ENCODE assay signal across 27 cellular contexts in genomic region chr17:8234361-8235270, GRCh38.
"Had no signal": no experiment of that assay in that cellular context is flagged by ENCODE, and none has a peak within 500 bp of the region (broad histone marks: within the 10 kb centered on the region; RNA-seq: fewer than 3 reads in every experiment).

No MANE protein-coding gene starts in this region.

- DNase-seq: activated B cell treated with CpG ODN at 0.5 μM for 24 hours; activated CD4-positive, alpha-beta T cell treated with anti-CD3 and anti-CD28 coated beads for 36 hours; activated CD4-positive, alpha-beta T cell treated with anti-CD3 and anti-CD28 coated beads, Interleukin-2, amount 50 U/mL, for 4 hours; activated CD8-positive, alpha-beta memory T cell treated with anti-CD3 and anti-CD28 coated beads, Interleukin-2, amount 50 U/mL, for 48 hours; activated effector memory CD4-positive, alpha-beta T cell treated with Interleukin-2 at 50 U/mL for 16 hours; activated T-cell treated with anti-CD3 and anti-CD28 coated beads, Interleukin-2, amount 50 U/mL, for 72 hours; amniotic stem cell; cerebellar nuclear complex; endodermal cell; head of caudate nucleus; left lung; mammary epithelial cell; natural killer cell; nucleus accumbens; right lobe of liver; stimulated activated CD4-positive, alpha-beta T cell treated with anti-CD3 and anti-CD28 coated beads, Interleukin-1b, Interleukin-23, amount 100 ng/mL, for 48 hours; stimulated activated naive CD4-positive, alpha-beta T cell; upper lobe of left lung had no signal

- H3K27ac ChIP-seq: breast epithelium, coronary artery, epithelial cell of prostate, gastroesophageal sphincter, left lung, right lobe of liver, skin epidermis, thoracic aorta, upper lobe of left lung had no signal

- H3K4me3 Mint-ChIP-seq: activated B cell treated with CpG ODN at 0.5 μM for 24 hours; activated CD4-positive, alpha-beta T cell treated with anti-CD3 and anti-CD28 coated beads for 36 hours; activated naive CD4-positive, alpha-beta T cell treated with anti-CD3 and anti-CD28 coated beads, Interleukin-2, amount 50 U/mL, for 24 hours; activated T-cell treated with anti-CD3 and anti-CD28 coated beads, Interleukin-2, amount 50 U/mL, for 72 hours; endodermal cell; mesothelial cell of epicardium; natural killer cell; T-helper 1 cell treated with Interleukin-12 subunit alpha and Interleukin-12 subunit beta and Interleukin-4 antibody, amounts not matched to agents 30 μg/mL and 1 μg/mL, for 36 hours had no signal

- H3K4me1 ChIP-seq: breast epithelium, gastroesophageal sphincter, upper lobe of left lung had no signal

- H3K4me1 Mint-ChIP-seq: endodermal cell, mesothelial cell of epicardium had no signal

- H3K27me3 ChIP-seq: breast epithelium, gastroesophageal sphincter, left lung, right lobe of liver, upper lobe of left lung had no signal

- H3K9me3 ChIP-seq: breast epithelium, gastroesophageal sphincter, left lung, right lobe of liver, thoracic aorta, upper lobe of left lung had no signal

- H3K9me3 Mint-ChIP-seq: activated B cell treated with CpG ODN at 0.5 μM for 24 hours; activated naive CD4-positive, alpha-beta T cell treated with anti-CD3 and anti-CD28 coated beads, Interleukin-2, amount 50 U/mL, for 24 hours; activated T-cell treated with anti-CD3 and anti-CD28 coated beads, Interleukin-2, amount 50 U/mL, for 72 hours; endodermal cell; mesothelial cell of epicardium; natural killer cell; T-helper 1 cell treated with Interleukin-12 subunit alpha and Interleukin-12 subunit beta and Interleukin-4 antibody, amounts not matched to agents 30 μg/mL and 1 μg/mL, for 36 hours had no signal

- ATAC-seq: activated CD4-positive, alpha-beta T cell treated with anti-CD3 and anti-CD28 coated beads for 36 hours; activated T-cell treated with anti-CD3 and anti-CD28 coated beads, Interleukin-2, amount 50 U/mL, for 72 hours; gastroesophageal sphincter; left lung; natural killer cell; right lobe of liver had no signal

- H3K27ac Mint-ChIP-seq: activated B cell treated with CpG ODN at 0.5 μM for 24 hours; activated naive CD4-positive, alpha-beta T cell treated with anti-CD3 and anti-CD28 coated beads, Interleukin-2, amount 50 U/mL, for 24 hours; activated T-cell treated with anti-CD3 and anti-CD28 coated beads, Interleukin-2, amount 50 U/mL, for 72 hours; endodermal cell; mesothelial cell of epicardium; T-helper 1 cell treated with Interleukin-12 subunit alpha and Interleukin-12 subunit beta and Interleukin-4 antibody, amounts not matched to agents 30 μg/mL and 1 μg/mL, for 36 hours had no signal

- H3K27me3 Mint-ChIP-seq: activated B cell treated with CpG ODN at 0.5 μM for 24 hours; activated CD4-positive, alpha-beta T cell treated with anti-CD3 and anti-CD28 coated beads for 36 hours; activated naive CD4-positive, alpha-beta T cell treated with anti-CD3 and anti-CD28 coated beads, Interleukin-2, amount 50 U/mL, for 24 hours had no signal

- H3K4me3 ChIP-seq: breast epithelium, coronary artery, gastroesophageal sphincter, left lung, right lobe of liver, skin epidermis, thoracic aorta, upper lobe of left lung had no signal
